In the genomic region with DNA sequence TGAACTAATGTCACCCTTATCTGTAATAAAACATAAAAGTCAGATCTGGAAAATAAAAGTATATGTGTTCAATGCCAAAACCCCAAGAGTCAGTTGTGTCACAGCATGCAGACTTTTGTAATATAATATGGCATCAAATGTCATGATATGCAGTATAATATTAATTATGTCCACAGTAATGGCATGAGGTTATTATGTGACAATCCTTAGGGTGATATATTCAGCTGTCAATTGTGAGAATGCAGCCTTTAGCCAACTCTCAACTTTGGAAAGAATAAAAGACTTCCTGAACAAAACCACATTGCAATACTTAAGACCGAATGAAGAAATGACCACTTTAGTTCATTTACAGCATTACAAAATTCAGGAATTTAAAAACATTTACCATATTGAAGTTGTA, we compare ENCODE assay signal across 28 cellular contexts. TPM values are rescaled to one million over a fixed set of nuclear protein-coding genes. Genes with fewer than 3 reads are reported as not detected.
A peak's percentile ranks its signal among the peaks of the same experiment; 100 is the strongest.
DNase-seq lines count a peak whose midpoint lies in the region; ATAC-seq and TF ChIP-seq lines count a peak whose summit lies in the region.
"Had no signal": no experiment of that assay in that cellular context is flagged by ENCODE, and none has a peak within 500 bp of the region (broad histone marks: within the 10 kb centered on the region; RNA-seq: fewer than 3 reads in every experiment).

No MANE protein-coding gene starts in this region.

- WGBS in thyroid gland, 2 donors = 70 to 76% methylated on average over 1 of the region's 1 CpG

- no peaks in the 10 kb centered on the region for H3K9me3 Mint-ChIP-seq in Caco-2 (ENCODE audit: unreplicated experiment)
- H3K9me3 Mint-ChIP-seq in nephron progenitor cell = peaks cover 4% of the 10 kb centered on the region
- H3K9me3 Mint-ChIP-seq in activated T-cell treated with anti-CD3 and anti-CD28 coated beads, Interleukin-2, amount 50 U/mL, for 72 hours = no peaks in the 10 kb centered on the region
- H3K9me3 Mint-ChIP-seq: CD8-positive, alpha-beta T cell had no signal

- ATAC-seq in activated T-cell treated with anti-CD3 and anti-CD28 coated beads, Interleukin-2, amount 50 U/mL, for 72 hours (replicated peaks in 1 of 2) = no peak
- ATAC-seq in left colon = no peak
- ATAC-seq: CD8-positive, alpha-beta T cell; GM12878 had no signal

- peak overlapping the region; percentile 84 to 95 (median 91) for H3K27ac ChIP-seq in thyroid gland
- H3K27ac ChIP-seq: SK-N-MC had no signal

- no peaks in the 10 kb centered on the region for H3K27me3 Mint-ChIP-seq in Caco-2 (ENCODE audit: insufficient read depth, unreplicated experiment)
- H3K27me3 Mint-ChIP-seq in nephron progenitor cell (ENCODE audit: low read depth, poor library complexity) = no peaks in the 10 kb centered on the region
- no peaks in the 10 kb centered on the region for H3K27me3 Mint-ChIP-seq in activated T-cell treated with anti-CD3 and anti-CD28 coated beads, Interleukin-2, amount 50 U/mL, for 72 hours (ENCODE audit: low read depth)

- TF ChIP-seq CTCF in Caco-2 (IDR thresholded peaks at IDR 0.05; ENCODE audit: insufficient read depth in 1 of 2, low read depth in 1 of 2, low read length in 1 of 2, severe bottlenecking in 1 of 2, unreplicated experiment in 1 of 2) (no peak), nephron progenitor cell (IDR thresholded peaks at IDR 0.05) (no peak), thyroid gland (IDR thresholded peaks at IDR 0.05) (no peak)

- H3K4me3 Mint-ChIP-seq in Caco-2 (ENCODE audit: unreplicated experiment) = peak overlapping the region; percentile 57
- no peak overlapping the region for H3K4me3 Mint-ChIP-seq in nephron progenitor cell
- H3K4me3 Mint-ChIP-seq in activated T-cell treated with anti-CD3 and anti-CD28 coated beads, Interleukin-2, amount 50 U/mL, for 72 hours = no peak overlapping the region
- H3K4me3 Mint-ChIP-seq: B cell; CD8-positive, alpha-beta T cell had no signal

- H3K4me1 ChIP-seq in Caco-2 = peaks cover 37% of the 10 kb centered on the region
- peaks cover 26 to 44% of the 10 kb centered on the region in 2 donors for H3K4me1 ChIP-seq in thyroid gland

- no peaks in the 10 kb centered on the region for H3K9me3 ChIP-seq in Caco-2
- no peaks in the 10 kb centered on the region for H3K9me3 ChIP-seq in thyroid gland
- H3K9me3 ChIP-seq: MG63 had no signal

- POLR2A ChIA-PET in Caco-2 (lab: Charles Lee) = no interaction called here

- DNase-seq in Caco-2 = no peak
- DNase-seq in MV-4-11 (lab: John Stamatoyannopoulos, UW) = peak; percentile 48
- DNase-seq in nephron progenitor cell = no peak
- DNase-seq in thyroid gland = no peak
- DNase-seq in activated T-cell treated with anti-CD3 and anti-CD28 coated beads, Interleukin-2, amount 50 U/mL, for 72 hours = no peak
- DNase-seq in H7 = no peak
- DNase-seq in left colon = no peak
- DNase-seq: CD8-positive, alpha-beta T cell; DMS 273 treated with DMSO at 0.1 percent for 48 hours; DMS79; EL; GDM1; GOT3; HCEC 1CT; KG1; MG63; NCI-H1092; NCI-H1417 treated with DMSO at 0.1 percent for 48 hours; NCI-H187; NCI-H2081 treated with DMSO at 0.1 percent for 48 hours; NCI-H2171; NCI-H510A; NCI-H69; OCI-M1; SIG-M5 had no signal

- H3K4me1 Mint-ChIP-seq in Caco-2 (ENCODE audit: low read depth, unreplicated experiment) (peaks cover 41% of the 10 kb centered on the region), nephron progenitor cell (peaks cover 46% of the 10 kb centered on the region)
- peaks cover 9% of the 10 kb centered on the region for H3K4me1 Mint-ChIP-seq in activated T-cell treated with anti-CD3 and anti-CD28 coated beads, Interleukin-2, amount 50 U/mL, for 72 hours (ENCODE audit: low read depth)

- intact Hi-C loops in Caco-2 (cut with micrococcal nuclease; ENCODE audit: unreplicated experiment) = loop anchor here (1.0 to 5.0 kb wide), 3 partner anchors 64 to 461 kb away; partner anchors contain the start of gene PRR15
- intact Hi-C loops in thyroid gland (cut with DNase I) = loop anchor here (10.0 kb wide), 1 partner anchor 304 kb away; no protein-coding TSS in a partner anchor
- intact Hi-C loops in left colon (cut with DNase I, micrococcal nuclease) = loop anchor here (10.0 kb wide), 2 partner anchors 146 to 176 kb away; partner anchors contain the start of gene TRIL (in 1 of the 2)

- H3K36me3 ChIP-seq in Caco-2 (ENCODE audit: control insufficient read depth, insufficient read depth, low read length) (no peaks in the 10 kb centered on the region), thyroid gland (no peaks in the 10 kb centered on the region), H7 (replicated peaks; ENCODE audit: control insufficient read depth, insufficient read depth, low read length) (no peaks in the 10 kb centered on the region)
- H3K36me3 ChIP-seq: MG63 had no signal

- peaks cover 16% of the 10 kb centered on the region for H3K36me3 Mint-ChIP-seq in Caco-2 (ENCODE audit: insufficient read depth, unreplicated experiment)
- peaks cover 11% of the 10 kb centered on the region for H3K36me3 Mint-ChIP-seq in nephron progenitor cell (ENCODE audit: low read depth)
- no peaks in the 10 kb centered on the region for H3K36me3 Mint-ChIP-seq in activated T-cell treated with anti-CD3 and anti-CD28 coated beads, Interleukin-2, amount 50 U/mL, for 72 hours (ENCODE audit: insufficient read depth in 2 of 2)
- H3K36me3 Mint-ChIP-seq: CD8-positive, alpha-beta T cell had no signal

- peak overlapping the region; percentile 85 for H3K27ac Mint-ChIP-seq in Caco-2 (ENCODE audit: unreplicated experiment)
- peak overlapping the region; percentile 59 for H3K27ac Mint-ChIP-seq in nephron progenitor cell
- no peak overlapping the region for H3K27ac Mint-ChIP-seq in activated T-cell treated with anti-CD3 and anti-CD28 coated beads, Interleukin-2, amount 50 U/mL, for 72 hours
- H3K27ac Mint-ChIP-seq: B cell; CD8-positive, alpha-beta T cell had no signal

- TF ChIP-seq POLR2A in thyroid gland (IDR thresholded peaks at IDR 0.05) = no peak

- H3K4me3 ChIP-seq in Caco-2 (ENCODE audit: low read depth, low read length) = no peak overlapping the region
- no peak overlapping the region for H3K4me3 ChIP-seq in thyroid gland (replicated peaks in 1 of 3)
- H3K4me3 ChIP-seq in H7 (ENCODE audit: insufficient read depth, low read depth, low read length) = no peak overlapping the region
- H3K4me3 ChIP-seq: GM12878, MG63, SK-N-MC had no signal

- no TSS peak for BruUV-seq in Caco-2 (replicated peaks; lab: Mats Ljungman, UMichigan)

- CTCF ChIA-PET in Caco-2 (lab: Charles Lee) = interaction anchor here (1.8 to 4.7 kb wide), 3 partner anchors 145 to 179 kb away, joined by 9 to 27 read pairs (median 10); no protein-coding TSS in a partner anchor

- H3K27me3 ChIP-seq in Caco-2 (replicated peaks; ENCODE audit: control insufficient read depth, insufficient read depth, low read length) (no peaks in the 10 kb centered on the region), thyroid gland (no peaks in the 10 kb centered on the region), H7 (ENCODE audit: control insufficient read depth, insufficient read depth, low read length) (no peaks in the 10 kb centered on the region)
- H3K27me3 ChIP-seq: MG63 had no signal

RNA-seq across cellular contexts. Expression of gene CPVL, which starts 45.5 kb away (rescaled TPM):
- total RNA-seq in Caco-2 (2022) = 108 and 109 TPM in 2 replicates
- total RNA-seq in thyroid gland = 100 to 1,000 TPM in 2 of 4 donors, 10 to 100 TPM in 2; 79.8 to 182 (median 111) TPM
- under 1 TPM in 1 of 2 donors, not detected in 1; 0.51 TPM for total RNA-seq in activated T-cell treated with anti-CD3 and anti-CD28 coated beads, Interleukin-2, amount 50 U/mL, for 72 hours
- total RNA-seq in H7 (2014; rRNA removed; shearing (Covaris generic)) = 32.9 and 46.1 TPM in 2 replicates
- 10 to 100 TPM in 1 of 2 donors, 1 to 10 TPM in 1; 4.7 to 18.4 TPM for total RNA-seq in left colon
- total RNA-seq: B cell had no signal
